1 cellular context compared by ENCODE assay signal in the genomic region with DNA sequence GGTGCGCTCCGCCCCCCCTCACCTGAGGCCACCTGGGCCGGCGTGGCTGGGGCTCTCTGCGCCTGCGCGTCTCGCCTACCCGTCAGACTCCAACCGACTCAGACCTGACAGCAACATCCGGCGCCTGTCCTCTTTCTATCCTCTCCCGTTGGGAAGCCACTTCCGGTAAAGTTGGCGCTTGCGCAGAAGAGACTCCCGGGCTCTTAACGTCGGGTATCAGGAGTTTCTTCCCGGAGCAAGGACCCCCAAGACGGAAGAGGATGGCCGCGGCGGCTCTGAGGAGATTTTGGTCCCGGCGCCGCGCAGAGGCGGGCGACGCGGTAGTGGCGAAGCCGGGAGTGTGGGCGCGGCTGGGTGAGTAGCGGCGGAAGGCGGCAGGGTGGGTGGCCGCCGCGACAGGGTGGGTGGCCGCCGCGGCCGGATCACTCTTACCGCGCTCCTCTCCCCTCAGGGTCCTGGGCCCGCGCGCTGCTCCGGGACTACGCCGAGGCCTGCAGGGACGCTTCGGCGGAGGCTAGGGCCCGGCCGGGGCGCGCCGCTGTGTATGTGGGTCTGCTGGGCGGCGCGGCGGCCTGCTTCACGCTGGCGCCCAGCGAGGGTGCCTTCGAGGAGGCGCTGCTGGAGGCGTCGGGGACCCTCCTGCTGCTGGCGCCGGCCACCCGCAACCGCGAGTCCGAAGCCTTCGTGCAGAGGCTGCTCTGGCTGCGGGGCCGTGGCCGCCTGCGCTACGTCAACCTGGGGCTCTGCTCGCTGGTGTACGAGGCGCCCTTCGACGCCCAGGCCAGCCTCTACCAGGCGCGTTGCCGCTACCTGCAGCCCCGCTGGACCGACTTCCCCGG.
A peak's percentile ranks its signal among the peaks of the same experiment; 100 is the strongest.
TF ChIP-seq lines count a peak whose summit lies in the region.

A gene (plus strand): TSS at position 249 of the 839 bp plus-strand sequence. CDS start 12 bp downstream, at position 261.
A gene (minus strand): TSS at position 77 of the 839 bp plus-strand sequence. CDS start 229 bp downstream, outside the sequence.

TF ChIP-seq in HepG2, 621 proteins besides CTCF, POLR2A, EP300 and RAD21 (continued from another document and continues in another):
- TF ChIP-seq ZNF577 (CRISPR knock-in tag; IDR thresholded peaks at IDR 0.05; ENCODE audit: borderline replicate concordance, low read depth) (0 out of 2 replicates have a peak, but pooled peaks have one; percentile 36), ZNF124 (CRISPR knock-in tag; IDR thresholded peaks at IDR 0.05) (peak; percentile 46; the same call in 1 of the 2 replicates), TCF7 (IDR thresholded peaks at IDR 0.05; ENCODE audit: low read depth) (no peak), ZNF12 (CRISPR knock-in tag; IDR thresholded peaks at IDR 0.05) (no peak), ZNF367 (CRISPR knock-in tag; IDR thresholded peaks at IDR 0.05; ENCODE audit: borderline replicate concordance) (no peak), ZFP82 (CRISPR knock-in tag; IDR thresholded peaks at IDR 0.05; ENCODE audit: borderline replicate concordance) (0 out of 2 replicates have a peak, but pooled peaks have one; percentile 67), HMG20B (CRISPR knock-in tag; conservative IDR thresholded peaks at IDR 0.05) (no peak; the same call in 1 of the 2 replicates), ATF7-NPFF (CRISPR knock-in tag; IDR thresholded peaks at IDR 0.05; ENCODE audit: low read depth) (peak; percentile 56), RBAK (CRISPR knock-in tag; IDR thresholded peaks at IDR 0.05) (no peak), ZNF619 (CRISPR knock-in tag; IDR thresholded peaks at IDR 0.05) (no peak; the same call in 1 of the 2 replicates), ZNF556 (CRISPR knock-in tag; IDR thresholded peaks at IDR 0.05; ENCODE audit: borderline replicate concordance) (peak; percentile 86; the same call in 1 of the 2 replicates), BHLHE40 (IDR thresholded peaks at IDR 0.05; ENCODE audit: low read length) (no peak), ZNF775 (CRISPR knock-in tag; IDR thresholded peaks at IDR 0.05; ENCODE audit: borderline replicate concordance) (no peak), KDM5A (IDR thresholded peaks at IDR 0.05; ENCODE audit: borderline replicate concordance, low read length) (peak; percentile 99), SETDB1 (CRISPR knock-in tag; IDR thresholded peaks at IDR 0.05; ENCODE audit: borderline replicate concordance) (no peak), RFXAP (CRISPR knock-in tag; IDR thresholded peaks at IDR 0.05; ENCODE audit: borderline replicate concordance) (no peak; the same call in 1 of the 2 replicates), RARG (CRISPR knock-in tag; IDR thresholded peaks at IDR 0.05; ENCODE audit: low read depth) (no peak), ZNF136 (CRISPR knock-in tag; IDR thresholded peaks at IDR 0.05; ENCODE audit: low read depth) (no peak), SIN3A (IDR thresholded peaks at IDR 0.05; ENCODE audit: borderline replicate concordance, low read depth, low read length) (peak; percentile 71; the same call in 1 of the 2 replicates), ZSCAN21 (CRISPR knock-in tag; IDR thresholded peaks at IDR 0.05; ENCODE audit: borderline replicate concordance) (no peak)
- TF ChIP-seq, protein P1, sequence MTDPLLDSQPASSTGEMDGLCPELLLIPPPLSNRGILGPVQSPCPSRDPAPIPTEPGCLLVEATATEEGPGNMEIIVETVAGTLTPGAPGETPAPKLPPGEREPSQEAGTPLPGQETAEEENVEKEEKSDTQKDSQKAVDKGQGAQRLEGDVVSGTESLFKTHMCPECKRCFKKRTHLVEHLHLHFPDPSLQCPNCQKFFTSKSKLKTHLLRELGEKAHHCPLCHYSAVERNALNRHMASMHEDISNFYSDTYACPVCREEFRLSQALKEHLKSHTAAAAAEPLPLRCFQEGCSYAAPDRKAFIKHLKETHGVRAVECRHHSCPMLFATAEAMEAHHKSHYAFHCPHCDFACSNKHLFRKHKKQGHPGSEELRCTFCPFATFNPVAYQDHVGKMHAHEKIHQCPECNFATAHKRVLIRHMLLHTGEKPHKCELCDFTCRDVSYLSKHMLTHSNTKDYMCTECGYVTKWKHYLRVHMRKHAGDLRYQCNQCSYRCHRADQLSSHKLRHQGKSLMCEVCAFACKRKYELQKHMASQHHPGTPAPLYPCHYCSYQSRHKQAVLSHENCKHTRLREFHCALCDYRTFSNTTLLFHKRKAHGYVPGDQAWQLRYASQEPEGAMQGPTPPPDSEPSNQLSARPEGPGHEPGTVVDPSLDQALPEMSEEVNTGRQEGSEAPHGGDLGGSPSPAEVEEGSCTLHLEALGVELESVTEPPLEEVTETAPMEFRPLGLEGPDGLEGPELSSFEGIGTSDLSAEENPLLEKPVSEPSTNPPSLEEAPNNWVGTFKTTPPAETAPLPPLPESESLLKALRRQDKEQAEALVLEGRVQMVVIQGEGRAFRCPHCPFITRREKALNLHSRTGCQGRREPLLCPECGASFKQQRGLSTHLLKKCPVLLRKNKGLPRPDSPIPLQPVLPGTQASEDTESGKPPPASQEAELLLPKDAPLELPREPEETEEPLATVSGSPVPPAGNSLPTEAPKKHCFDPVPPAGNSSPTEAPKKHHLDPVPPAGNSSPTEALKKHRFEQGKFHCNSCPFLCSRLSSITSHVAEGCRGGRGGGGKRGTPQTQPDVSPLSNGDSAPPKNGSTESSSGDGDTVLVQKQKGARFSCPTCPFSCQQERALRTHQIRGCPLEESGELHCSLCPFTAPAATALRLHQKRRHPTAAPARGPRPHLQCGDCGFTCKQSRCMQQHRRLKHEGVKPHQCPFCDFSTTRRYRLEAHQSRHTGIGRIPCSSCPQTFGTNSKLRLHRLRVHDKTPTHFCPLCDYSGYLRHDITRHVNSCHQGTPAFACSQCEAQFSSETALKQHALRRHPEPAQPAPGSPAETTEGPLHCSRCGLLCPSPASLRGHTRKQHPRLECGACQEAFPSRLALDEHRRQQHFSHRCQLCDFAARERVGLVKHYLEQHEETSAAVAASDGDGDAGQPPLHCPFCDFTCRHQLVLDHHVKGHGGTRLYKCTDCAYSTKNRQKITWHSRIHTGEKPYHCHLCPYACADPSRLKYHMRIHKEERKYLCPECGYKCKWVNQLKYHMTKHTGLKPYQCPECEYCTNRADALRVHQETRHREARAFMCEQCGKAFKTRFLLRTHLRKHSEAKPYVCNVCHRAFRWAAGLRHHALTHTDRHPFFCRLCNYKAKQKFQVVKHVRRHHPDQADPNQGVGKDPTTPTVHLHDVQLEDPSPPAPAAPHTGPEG (CRISPR knock-in tag; IDR thresholded peaks at IDR 0.05), result peak; percentile 89; the same call in 1 of the 2 replicates
- TF ChIP-seq, protein P2, sequence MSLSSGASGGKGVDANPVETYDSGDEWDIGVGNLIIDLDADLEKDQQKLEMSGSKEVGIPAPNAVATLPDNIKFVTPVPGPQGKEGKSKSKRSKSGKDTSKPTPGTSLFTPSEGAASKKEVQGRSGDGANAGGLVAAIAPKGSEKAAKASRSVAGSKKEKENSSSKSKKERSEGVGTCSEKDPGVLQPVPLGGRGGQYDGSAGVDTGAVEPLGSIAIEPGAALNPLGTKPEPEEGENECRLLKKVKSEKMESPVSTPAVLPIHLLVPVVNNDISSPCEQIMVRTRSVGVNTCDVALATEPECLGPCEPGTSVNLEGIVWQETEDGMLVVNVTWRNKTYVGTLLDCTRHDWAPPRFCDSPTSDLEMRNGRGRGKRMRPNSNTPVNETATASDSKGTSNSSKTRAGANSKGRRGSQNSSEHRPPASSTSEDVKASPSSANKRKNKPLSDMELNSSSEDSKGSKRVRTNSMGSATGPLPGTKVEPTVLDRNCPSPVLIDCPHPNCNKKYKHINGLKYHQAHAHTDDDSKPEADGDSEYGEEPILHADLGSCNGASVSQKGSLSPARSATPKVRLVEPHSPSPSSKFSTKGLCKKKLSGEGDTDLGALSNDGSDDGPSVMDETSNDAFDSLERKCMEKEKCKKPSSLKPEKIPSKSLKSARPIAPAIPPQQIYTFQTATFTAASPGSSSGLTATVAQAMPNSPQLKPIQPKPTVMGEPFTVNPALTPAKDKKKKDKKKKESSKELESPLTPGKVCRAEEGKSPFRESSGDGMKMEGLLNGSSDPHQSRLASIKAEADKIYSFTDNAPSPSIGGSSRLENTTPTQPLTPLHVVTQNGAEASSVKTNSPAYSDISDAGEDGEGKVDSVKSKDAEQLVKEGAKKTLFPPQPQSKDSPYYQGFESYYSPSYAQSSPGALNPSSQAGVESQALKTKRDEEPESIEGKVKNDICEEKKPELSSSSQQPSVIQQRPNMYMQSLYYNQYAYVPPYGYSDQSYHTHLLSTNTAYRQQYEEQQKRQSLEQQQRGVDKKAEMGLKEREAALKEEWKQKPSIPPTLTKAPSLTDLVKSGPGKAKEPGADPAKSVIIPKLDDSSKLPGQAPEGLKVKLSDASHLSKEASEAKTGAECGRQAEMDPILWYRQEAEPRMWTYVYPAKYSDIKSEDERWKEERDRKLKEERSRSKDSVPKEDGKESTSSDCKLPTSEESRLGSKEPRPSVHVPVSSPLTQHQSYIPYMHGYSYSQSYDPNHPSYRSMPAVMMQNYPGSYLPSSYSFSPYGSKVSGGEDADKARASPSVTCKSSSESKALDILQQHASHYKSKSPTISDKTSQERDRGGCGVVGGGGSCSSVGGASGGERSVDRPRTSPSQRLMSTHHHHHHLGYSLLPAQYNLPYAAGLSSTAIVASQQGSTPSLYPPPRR (CRISPR knock-in tag; IDR thresholded peaks at IDR 0.05; ENCODE audit: borderline replicate concordance), result peak; percentile 53; the same call in 1 of the 2 replicates
- TF ChIP-seq, protein P3, sequence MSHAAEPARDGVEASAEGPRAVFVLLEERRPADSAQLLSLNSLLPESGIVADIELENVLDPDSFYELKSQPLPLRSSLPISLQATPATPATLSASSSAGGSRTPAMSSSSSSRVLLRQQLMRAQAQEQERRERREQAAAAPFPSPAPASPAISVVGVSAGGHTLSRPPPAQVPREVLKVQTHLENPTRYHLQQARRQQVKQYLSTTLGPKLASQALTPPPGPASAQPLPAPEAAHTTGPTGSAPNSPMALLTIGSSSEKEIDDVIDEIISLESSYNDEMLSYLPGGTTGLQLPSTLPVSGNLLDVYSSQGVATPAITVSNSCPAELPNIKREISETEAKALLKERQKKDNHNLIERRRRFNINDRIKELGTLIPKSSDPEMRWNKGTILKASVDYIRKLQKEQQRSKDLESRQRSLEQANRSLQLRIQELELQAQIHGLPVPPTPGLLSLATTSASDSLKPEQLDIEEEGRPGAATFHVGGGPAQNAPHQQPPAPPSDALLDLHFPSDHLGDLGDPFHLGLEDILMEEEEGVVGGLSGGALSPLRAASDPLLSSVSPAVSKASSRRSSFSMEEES (CRISPR knock-in tag; IDR thresholded peaks at IDR 0.05), result no peak
- TF ChIP-seq, protein P4, sequence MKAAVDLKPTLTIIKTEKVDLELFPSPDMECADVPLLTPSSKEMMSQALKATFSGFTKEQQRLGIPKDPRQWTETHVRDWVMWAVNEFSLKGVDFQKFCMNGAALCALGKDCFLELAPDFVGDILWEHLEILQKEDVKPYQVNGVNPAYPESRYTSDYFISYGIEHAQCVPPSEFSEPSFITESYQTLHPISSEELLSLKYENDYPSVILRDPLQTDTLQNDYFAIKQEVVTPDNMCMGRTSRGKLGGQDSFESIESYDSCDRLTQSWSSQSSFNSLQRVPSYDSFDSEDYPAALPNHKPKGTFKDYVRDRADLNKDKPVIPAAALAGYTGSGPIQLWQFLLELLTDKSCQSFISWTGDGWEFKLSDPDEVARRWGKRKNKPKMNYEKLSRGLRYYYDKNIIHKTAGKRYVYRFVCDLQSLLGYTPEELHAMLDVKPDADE (CRISPR knock-in tag; IDR thresholded peaks at IDR 0.05), result no peak
- TF ChIP-seq, protein P5, sequence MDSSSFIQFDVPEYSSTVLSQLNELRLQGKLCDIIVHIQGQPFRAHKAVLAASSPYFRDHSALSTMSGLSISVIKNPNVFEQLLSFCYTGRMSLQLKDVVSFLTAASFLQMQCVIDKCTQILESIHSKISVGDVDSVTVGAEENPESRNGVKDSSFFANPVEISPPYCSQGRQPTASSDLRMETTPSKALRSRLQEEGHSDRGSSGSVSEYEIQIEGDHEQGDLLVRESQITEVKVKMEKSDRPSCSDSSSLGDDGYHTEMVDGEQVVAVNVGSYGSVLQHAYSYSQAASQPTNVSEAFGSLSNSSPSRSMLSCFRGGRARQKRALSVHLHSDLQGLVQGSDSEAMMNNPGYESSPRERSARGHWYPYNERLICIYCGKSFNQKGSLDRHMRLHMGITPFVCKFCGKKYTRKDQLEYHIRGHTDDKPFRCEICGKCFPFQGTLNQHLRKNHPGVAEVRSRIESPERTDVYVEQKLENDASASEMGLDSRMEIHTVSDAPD (CRISPR knock-in tag; IDR thresholded peaks at IDR 0.05), result 0 out of 2 replicates have a peak, but pooled peaks have one; percentile 34
- TF ChIP-seq, protein P6, sequence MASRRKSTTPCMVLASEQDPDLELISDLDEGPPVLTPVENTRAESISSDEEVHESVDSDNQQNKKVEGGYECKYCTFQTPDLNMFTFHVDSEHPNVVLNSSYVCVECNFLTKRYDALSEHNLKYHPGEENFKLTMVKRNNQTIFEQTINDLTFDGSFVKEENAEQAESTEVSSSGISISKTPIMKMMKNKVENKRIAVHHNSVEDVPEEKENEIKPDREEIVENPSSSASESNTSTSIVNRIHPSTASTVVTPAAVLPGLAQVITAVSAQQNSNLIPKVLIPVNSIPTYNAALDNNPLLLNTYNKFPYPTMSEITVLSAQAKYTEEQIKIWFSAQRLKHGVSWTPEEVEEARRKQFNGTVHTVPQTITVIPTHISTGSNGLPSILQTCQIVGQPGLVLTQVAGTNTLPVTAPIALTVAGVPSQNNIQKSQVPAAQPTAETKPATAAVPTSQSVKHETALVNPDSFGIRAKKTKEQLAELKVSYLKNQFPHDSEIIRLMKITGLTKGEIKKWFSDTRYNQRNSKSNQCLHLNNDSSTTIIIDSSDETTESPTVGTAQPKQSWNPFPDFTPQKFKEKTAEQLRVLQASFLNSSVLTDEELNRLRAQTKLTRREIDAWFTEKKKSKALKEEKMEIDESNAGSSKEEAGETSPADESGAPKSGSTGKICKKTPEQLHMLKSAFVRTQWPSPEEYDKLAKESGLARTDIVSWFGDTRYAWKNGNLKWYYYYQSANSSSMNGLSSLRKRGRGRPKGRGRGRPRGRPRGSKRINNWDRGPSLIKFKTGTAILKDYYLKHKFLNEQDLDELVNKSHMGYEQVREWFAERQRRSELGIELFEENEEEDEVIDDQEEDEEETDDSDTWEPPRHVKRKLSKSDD (CRISPR knock-in tag; IDR thresholded peaks at IDR 0.05; ENCODE audit: low read depth), result no peak
- TF ChIP-seq, protein P7, sequence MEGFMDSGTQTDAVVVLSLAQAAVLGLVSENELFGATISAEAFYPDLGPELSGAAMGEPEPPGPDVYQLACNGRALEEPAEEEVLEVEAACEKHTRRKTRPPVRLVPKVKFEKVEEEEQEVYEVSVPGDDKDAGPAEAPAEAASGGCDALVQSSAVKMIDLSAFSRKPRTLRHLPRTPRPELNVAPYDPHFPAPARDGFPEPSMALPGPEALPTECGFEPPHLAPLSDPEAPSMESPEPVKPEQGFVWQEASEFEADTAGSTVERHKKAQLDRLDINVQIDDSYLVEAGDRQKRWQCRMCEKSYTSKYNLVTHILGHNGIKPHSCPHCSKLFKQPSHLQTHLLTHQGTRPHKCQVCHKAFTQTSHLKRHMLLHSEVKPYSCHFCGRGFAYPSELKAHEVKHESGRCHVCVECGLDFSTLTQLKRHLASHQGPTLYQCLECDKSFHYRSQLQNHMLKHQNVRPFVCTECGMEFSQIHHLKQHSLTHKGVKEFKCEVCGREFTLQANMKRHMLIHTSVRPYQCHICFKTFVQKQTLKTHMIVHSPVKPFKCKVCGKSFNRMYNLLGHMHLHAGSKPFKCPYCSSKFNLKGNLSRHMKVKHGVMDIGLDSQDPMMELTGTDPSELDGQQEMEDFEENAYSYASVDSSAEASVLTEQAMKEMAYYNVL (CRISPR knock-in tag; IDR thresholded peaks at IDR 0.05; ENCODE audit: borderline replicate concordance), result peak; percentile 66
